Comparison of ENCODE assay signal across 1 cellular context in the genomic region with DNA sequence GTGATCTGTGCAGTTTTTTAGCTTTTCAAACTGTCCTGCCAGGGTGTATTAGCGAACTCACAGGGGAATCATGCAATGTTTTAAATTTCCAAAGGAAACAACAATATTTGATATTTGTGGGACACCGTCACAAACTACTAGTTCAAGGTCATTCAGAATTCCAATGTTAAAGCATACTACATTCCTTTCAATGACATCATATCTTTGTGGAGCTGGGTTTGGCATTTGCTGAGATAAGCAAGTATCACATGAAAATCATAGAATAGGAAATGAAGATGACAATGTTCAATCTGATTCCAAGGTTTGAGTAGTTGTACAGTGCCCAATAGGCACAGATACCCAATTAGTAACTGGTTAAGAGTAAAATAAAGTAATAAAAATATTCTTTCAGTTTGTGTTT.
TF ChIP-seq lines count a peak whose summit lies in the region.

No MANE protein-coding gene starts in this region.

TF ChIP-seq in HepG2, 621 proteins besides CTCF, POLR2A, EP300 and RAD21:
- TF ChIP-seq MTERF4 (CRISPR knock-in tag; IDR thresholded peaks at IDR 0.05) (no peak), MXI1 (IDR thresholded peaks at IDR 0.05; ENCODE audit: borderline replicate concordance, low read depth, low read length) (no peak), ZNF674 (CRISPR knock-in tag; IDR thresholded peaks at IDR 0.05; ENCODE audit: low read depth) (no peak), ZSCAN9 (CRISPR knock-in tag; IDR thresholded peaks at IDR 0.05; ENCODE audit: borderline replicate concordance) (no peak), EHMT2 (IDR thresholded peaks at IDR 0.05; ENCODE audit: borderline replicate concordance, low read depth, low read length) (no peak), CREBL2 (CRISPR knock-in tag; IDR thresholded peaks at IDR 0.05; ENCODE audit: borderline replicate concordance) (no peak), ZFP36L2 (CRISPR knock-in tag; IDR thresholded peaks at IDR 0.05) (no peak), CREB1 (IDR thresholded peaks at IDR 0.05) (peak; percentile 37; the same call in 1 of the 2 replicates), CREB1 (CRISPR knock-in tag; IDR thresholded peaks at IDR 0.05) (no peak), PAXIP1 (CRISPR knock-in tag; conservative IDR thresholded peaks at IDR 0.05) (no peak), ATF7 (IDR thresholded peaks at IDR 0.05) (peak; percentile 88), ATF7 (CRISPR knock-in tag; IDR thresholded peaks at IDR 0.05) (no peak), CENPX (CRISPR knock-in tag; IDR thresholded peaks at IDR 0.05) (no peak), ZNF564 (CRISPR knock-in tag; IDR thresholded peaks at IDR 0.05) (no peak), RFX5 (IDR thresholded peaks at IDR 0.05; ENCODE audit: low read depth, low read length) (no peak), IRF9 (CRISPR knock-in tag; IDR thresholded peaks at IDR 0.05; ENCODE audit: borderline replicate concordance) (no peak), MTF2 (CRISPR knock-in tag; IDR thresholded peaks at IDR 0.05; ENCODE audit: borderline replicate concordance) (no peak), ERF (CRISPR knock-in tag; IDR thresholded peaks at IDR 0.05) (no peak), ZNF709 (CRISPR knock-in tag; IDR thresholded peaks at IDR 0.05) (no peak), PAWR (CRISPR knock-in tag; IDR thresholded peaks at IDR 0.05; ENCODE audit: borderline replicate concordance) (no peak), ATF1 (CRISPR knock-in tag; IDR thresholded peaks at IDR 0.05) (no peak), ZNF350 (CRISPR knock-in tag; IDR thresholded peaks at IDR 0.05; ENCODE audit: borderline replicate concordance, low read depth) (no peak), TRIM22 (IDR thresholded peaks at IDR 0.05) (no peak), MAFK (conservative IDR thresholded peaks at IDR 0.05 in 1 of 2, IDR thresholded peaks at IDR 0.05 in 1 of 2; ENCODE audit: low read length in 2 of 2) (peak; percentile 63 to 69), FOSL1 (CRISPR knock-in tag; IDR thresholded peaks at IDR 0.05; ENCODE audit: borderline replicate concordance) (no peak), ZC3H13 (CRISPR knock-in tag; IDR thresholded peaks at IDR 0.05) (no peak)
- TF ChIP-seq, protein P1, sequence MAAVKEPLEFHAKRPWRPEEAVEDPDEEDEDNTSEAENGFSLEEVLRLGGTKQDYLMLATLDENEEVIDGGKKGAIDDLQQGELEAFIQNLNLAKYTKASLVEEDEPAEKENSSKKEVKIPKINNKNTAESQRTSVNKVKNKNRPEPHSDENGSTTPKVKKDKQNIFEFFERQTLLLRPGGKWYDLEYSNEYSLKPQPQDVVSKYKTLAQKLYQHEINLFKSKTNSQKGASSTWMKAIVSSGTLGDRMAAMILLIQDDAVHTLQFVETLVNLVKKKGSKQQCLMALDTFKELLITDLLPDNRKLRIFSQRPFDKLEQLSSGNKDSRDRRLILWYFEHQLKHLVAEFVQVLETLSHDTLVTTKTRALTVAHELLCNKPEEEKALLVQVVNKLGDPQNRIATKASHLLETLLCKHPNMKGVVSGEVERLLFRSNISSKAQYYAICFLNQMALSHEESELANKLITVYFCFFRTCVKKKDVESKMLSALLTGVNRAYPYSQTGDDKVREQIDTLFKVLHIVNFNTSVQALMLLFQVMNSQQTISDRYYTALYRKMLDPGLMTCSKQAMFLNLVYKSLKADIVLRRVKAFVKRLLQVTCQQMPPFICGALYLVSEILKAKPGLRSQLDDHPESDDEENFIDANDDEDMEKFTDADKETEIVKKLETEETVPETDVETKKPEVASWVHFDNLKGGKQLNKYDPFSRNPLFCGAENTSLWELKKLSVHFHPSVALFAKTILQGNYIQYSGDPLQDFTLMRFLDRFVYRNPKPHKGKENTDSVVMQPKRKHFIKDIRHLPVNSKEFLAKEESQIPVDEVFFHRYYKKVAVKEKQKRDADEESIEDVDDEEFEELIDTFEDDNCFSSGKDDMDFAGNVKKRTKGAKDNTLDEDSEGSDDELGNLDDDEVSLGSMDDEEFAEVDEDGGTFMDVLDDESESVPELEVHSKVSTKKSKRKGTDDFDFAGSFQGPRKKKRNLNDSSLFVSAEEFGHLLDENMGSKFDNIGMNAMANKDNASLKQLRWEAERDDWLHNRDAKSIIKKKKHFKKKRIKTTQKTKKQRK (IDR thresholded peaks at IDR 0.05; ENCODE audit: low read length), result no peak
- TF ChIP-seq, protein P2, sequence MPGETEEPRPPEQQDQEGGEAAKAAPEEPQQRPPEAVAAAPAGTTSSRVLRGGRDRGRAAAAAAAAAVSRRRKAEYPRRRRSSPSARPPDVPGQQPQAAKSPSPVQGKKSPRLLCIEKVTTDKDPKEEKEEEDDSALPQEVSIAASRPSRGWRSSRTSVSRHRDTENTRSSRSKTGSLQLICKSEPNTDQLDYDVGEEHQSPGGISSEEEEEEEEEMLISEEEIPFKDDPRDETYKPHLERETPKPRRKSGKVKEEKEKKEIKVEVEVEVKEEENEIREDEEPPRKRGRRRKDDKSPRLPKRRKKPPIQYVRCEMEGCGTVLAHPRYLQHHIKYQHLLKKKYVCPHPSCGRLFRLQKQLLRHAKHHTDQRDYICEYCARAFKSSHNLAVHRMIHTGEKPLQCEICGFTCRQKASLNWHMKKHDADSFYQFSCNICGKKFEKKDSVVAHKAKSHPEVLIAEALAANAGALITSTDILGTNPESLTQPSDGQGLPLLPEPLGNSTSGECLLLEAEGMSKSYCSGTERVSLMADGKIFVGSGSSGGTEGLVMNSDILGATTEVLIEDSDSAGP (CRISPR knock-in tag; IDR thresholded peaks at IDR 0.05; ENCODE audit: borderline replicate concordance), result no peak
